In genomic region chr17:45619983-45620382, GRCh38 we compare ENCODE assay signal across 8 cellular contexts.
DNase-seq lines count a peak whose midpoint lies in the region; ATAC-seq, FAIRE-seq and TF ChIP-seq lines count a peak whose summit lies in the region.
"Not testable (repeated sequence)": the region's sequence is repeated elsewhere in the genome, so short reads cannot be mapped to it uniquely, and the experiment has no call there.

No MANE protein-coding gene starts in this region.

- not testable (repeated sequence) for H3K27me3 Mint-ChIP-seq in astrocyte (ENCODE audit: low read depth, unreplicated experiment)

- H4K20me1 ChIP-seq in DND-41 (ENCODE audit: insufficient read depth, low read length); astrocyte (ENCODE audit: insufficient read depth, low read length): not testable (repeated sequence)

- H3K27ac ChIP-seq in DND-41 (ENCODE audit: low read length); astrocyte (ENCODE audit: low read depth, low read length); parathyroid adenoma: not testable (repeated sequence)

- H3K36me3 Mint-ChIP-seq in astrocyte (ENCODE audit: low read depth, unreplicated experiment), result not testable (repeated sequence)

- not testable (repeated sequence) for H3K9me3 ChIP-seq in DND-41 (ENCODE audit: insufficient read depth, low read length, severe bottlenecking); astrocyte (ENCODE audit: insufficient read depth, low read depth, low read length); parathyroid adenoma (ENCODE audit: control insufficient read depth, low read length)

- H2AFZ ChIP-seq in DND-41 (ENCODE audit: low read depth, low read length) (peak overlapping the region; percentile 70), astrocyte (ENCODE audit: low read depth, low read length) (peak overlapping the region; percentile 32), parathyroid adenoma (peak overlapping the region; percentile 81)

- not testable (repeated sequence) for H3K27me3 ChIP-seq in DND-41 (ENCODE audit: insufficient read depth, low read length, poor library complexity); astrocyte (ENCODE audit: insufficient read depth, low read length); parathyroid adenoma (ENCODE audit: control insufficient read depth, insufficient read depth, low read length)

- not testable (repeated sequence) for H3K4me1 ChIP-seq in DND-41 (ENCODE audit: insufficient read depth, low read length); astrocyte (ENCODE audit: insufficient read depth, low read length); parathyroid adenoma

- not testable (repeated sequence) for H3K4me3 Mint-ChIP-seq in astrocyte (ENCODE audit: unreplicated experiment)

- DNase-seq in DND-41 (peak; percentile 91), T-helper 9 cell (peak; percentile 71), left cardiac atrium (peak; percentile 64)
- not testable (repeated sequence) for DNase-seq in astrocyte (ENCODE audit: low read depth)
- DNase-seq in stimulated activated CD8-positive, alpha-beta memory T cell treated with anti-CD3 and anti-CD28 coated beads, Interleukin-7, amount 100 ng/mL, for 48 hours (ENCODE audit: extremely low read depth in 1 of 2, low read depth in 1 of 2), result peak; percentile 68 to 76

- not testable (repeated sequence) for H3K27ac Mint-ChIP-seq in astrocyte (ENCODE audit: unreplicated experiment)

- TF ChIP-seq CTCF in DND-41 (IDR thresholded peaks at IDR 0.05; ENCODE audit: borderline replicate concordance, extremely low read depth, low read length, poor library complexity, severe bottlenecking); astrocyte (IDR thresholded peaks at IDR 0.05; ENCODE audit: insufficient read depth, low read depth, low read length); parathyroid adenoma (IDR thresholded peaks at IDR 0.05): not testable (repeated sequence)

- peak; percentile 63 for FAIRE-seq in astrocyte (lab: Jason Lieb, UNC)

- ATAC-seq in DND-41 (ENCODE audit: insufficient read depth, low read depth) (peak; percentile 100), GM21529 (IDR thresholded peaks at IDR 0.05; ENCODE audit: unreplicated experiment) (peak; percentile 98), HG03460 (IDR thresholded peaks at IDR 0.05; ENCODE audit: unreplicated experiment) (peak; percentile 99), left cardiac atrium (peak; percentile 100)

- H3K9me3 Mint-ChIP-seq in astrocyte (ENCODE audit: unreplicated experiment), result not testable (repeated sequence)

- not testable (repeated sequence) for H3K36me3 ChIP-seq in DND-41 (ENCODE audit: insufficient read depth, low read length); astrocyte (ENCODE audit: insufficient read depth, low read length); parathyroid adenoma (ENCODE audit: control insufficient read depth, insufficient read depth, low read length)

- not testable (repeated sequence) for H3K4me1 Mint-ChIP-seq in astrocyte (ENCODE audit: low read depth, unreplicated experiment)

- H3K4me2 ChIP-seq in DND-41 (ENCODE audit: insufficient read depth, low read length) (peak overlapping the region; percentile 69), astrocyte (ENCODE audit: low read length) (peak overlapping the region; percentile 64)
- H3K4me2 ChIP-seq in parathyroid adenoma (ENCODE audit: low read length), result not testable (repeated sequence)

- H3K79me2 ChIP-seq in DND-41 (ENCODE audit: insufficient read depth, low read length); astrocyte (ENCODE audit: insufficient read depth, low read length); parathyroid adenoma: not testable (repeated sequence)

- intact Hi-C loops in left cardiac atrium (cut with DNase I), result not testable (repeated sequence)

- H3K4me3 ChIP-seq in DND-41 (ENCODE audit: low read depth in 1 of 2, low read length in 2 of 2), result peak overlapping the region; percentile 30 to 53; a peak in 3 of 4 replicates
- H3K4me3 ChIP-seq in astrocyte (ENCODE audit: insufficient read depth, low read depth, low read length), result peak overlapping the region; percentile 33
- not testable (repeated sequence) for H3K4me3 ChIP-seq in parathyroid adenoma (ENCODE audit: low read depth, low read length)

- H3K9ac ChIP-seq in DND-41 (ENCODE audit: low read depth, low read length) (peak overlapping the region; percentile 52; the same call in 1 of the 2 replicates), astrocyte (ENCODE audit: low read length) (peak overlapping the region; percentile 6)
- H3K9ac ChIP-seq in parathyroid adenoma, result not testable (repeated sequence)
